28 cellular contexts compared by ENCODE assay signal in genomic region chr5:9632495-9632894, GRCh38. TPM values are rescaled to one million over a fixed set of nuclear protein-coding genes. Genes with fewer than 3 reads are reported as not detected.
A peak's percentile ranks its signal among the peaks of the same experiment; 100 is the strongest.
DNase-seq lines count a peak whose midpoint lies in the region; ATAC-seq, FAIRE-seq and TF ChIP-seq lines count a peak whose summit lies in the region.
"Had no signal": no experiment of that assay in that cellular context is flagged by ENCODE, and none has a peak within 500 bp of the region (broad histone marks: within the 10 kb centered on the region; RNA-seq: fewer than 3 reads in every experiment).

No MANE protein-coding gene starts in this region.

- TF ChIP-seq CTCF in GM12878 (IDR thresholded peaks at IDR 0.05 in 2 of 3, conservative IDR thresholded peaks at IDR 0.05 in 1 of 3; ENCODE audit: control insufficient read depth in 2 of 3, extremely low read depth in 1 of 3, insufficient read depth in 1 of 3, low read depth in 3 of 3, low read length in 3 of 3) = no peak

- intact Hi-C loops in GM12878 (cut with micrococcal nuclease; ENCODE audit: unreplicated experiment) = no loop called here

- no peak for DNase-seq in GM12891 (ENCODE audit: insufficient read length, low spot score)
- DNase-seq in MV-4-11 (lab: John Stamatoyannopoulos, UW) = peak; percentile 42
- DNase-seq in GM12878 (ENCODE audit: low read depth, low spot score) = no peak
- no peak for DNase-seq in middle frontal gyrus (ENCODE audit: extremely low spot score, low spot score)
- DNase-seq in NCI-H187 (lab: John Stamatoyannopoulos, UW) = no peak
- no peak for DNase-seq in stimulated activated CD8-positive, alpha-beta memory T cell treated with anti-CD3 and anti-CD28 coated beads, Interleukin-4, amount 100 ng/mL, for 48 hours
- DNase-seq: 8988T; ACHN; BE2C; C1 segment of cervical spinal cord; CD4-positive, alpha-beta memory T cell; CD4-positive, CD25-positive, alpha-beta regulatory T cell; CD8-positive, alpha-beta memory T cell; COR-L47; DMS 273 treated with DMSO at 0.1 percent for 48 hours; DMS153; DMS53; DMS79; DND-41; EL; GDM1 had no signal

- FAIRE-seq in GM12891 (lab: Jason Lieb, UNC) = no peak
- FAIRE-seq in GM12878 (lab: Jason Lieb, UNC) = no peak
- FAIRE-seq: A204.1, GM18507 had no signal

- no peak for TF ChIP-seq RAD21 in GM12878 (IDR thresholded peaks at IDR 0.05; ENCODE audit: insufficient read depth, low read depth, low read length)

- TF ChIP-seq POLR2A in GM12891 (IDR thresholded peaks at IDR 0.05; ENCODE audit: low read depth, low read length) = no peak
- no peak for TF ChIP-seq POLR2A in GM12878 (IDR thresholded peaks at IDR 0.05; ENCODE audit: low read depth, low read length)

- H3K36me3 ChIP-seq in GM12878 (ENCODE audit: control insufficient read depth in 2 of 2, insufficient read depth in 2 of 2, low read length in 1 of 2) = no peaks in the 10 kb centered on the region
- H3K36me3 ChIP-seq: BE2C, BLaER1 had no signal

- no peaks in the 10 kb centered on the region for H4K20me1 ChIP-seq in GM12878 (ENCODE audit: control insufficient read depth, insufficient read depth)
- H4K20me1 ChIP-seq: BLaER1 had no signal

- 3% methylated on average over 2 of the region's 2 CpGs for whole genome bisulfite sequencing in GM12878 (ENCODE audit: insufficient coverage, insufficient replicate concordance, low lambda C conversion rate, missing lambda C conversion rate)

- H3K79me2 ChIP-seq in GM12878 (ENCODE audit: control insufficient read depth, insufficient read depth, low read length) = no peaks in the 10 kb centered on the region

- no peak overlapping the region for H3K9ac ChIP-seq in GM12878 (ENCODE audit: control insufficient read depth, insufficient read depth, low read length)
- H3K9ac ChIP-seq: BLaER1 had no signal

- H3K4me3 ChIP-seq in GM12878 = no peak overlapping the region
- H3K4me3 ChIP-seq: BLaER1 had no signal

- POLR2A ChIA-PET in GM12878 (lab: Charles Lee) = no interaction called here

- CTCF ChIA-PET in GM12878 (lab: Yijun Ruan, JAX) = no interaction called here

- TF ChIP-seq EP300 in GM12878 (IDR thresholded peaks at IDR 0.05; ENCODE audit: borderline replicate concordance in 1 of 2, control insufficient read depth in 1 of 2, low read depth in 2 of 2, low read length in 2 of 2) = no peak

- SMC1A ChIA-PET in GM12878 (lab: Charles Lee; ENCODE audit: uncharacterized antibody, unreplicated experiment) = no interaction called here

- H3K27ac ChIP-seq in GM12878 (ENCODE audit: control insufficient read depth, insufficient read depth) = no peak overlapping the region
- H3K27ac ChIP-seq: BLaER1 had no signal

- H3K27me3 ChIP-seq in GM12878 (replicated peaks in 1 of 2; ENCODE audit: control insufficient read depth in 2 of 2, insufficient read depth in 2 of 2, low read length in 1 of 2) = no peaks in the 10 kb centered on the region
- H3K27me3 ChIP-seq: BE2C, BLaER1 had no signal

- no peak overlapping the region for H3K4me2 ChIP-seq in GM12878 (ENCODE audit: control insufficient read depth, insufficient read depth)
- H3K4me2 ChIP-seq: BLaER1 had no signal

- H3K4me1 ChIP-seq in GM12878 (ENCODE audit: control insufficient read depth, insufficient read depth, low read length) = no peaks in the 10 kb centered on the region
- H3K4me1 ChIP-seq: BLaER1 had no signal

- in situ Hi-C loops in GM12878 (cut with MboI) = no loop called here

- RAD21 ChIA-PET in GM12878 (lab: Charles Lee; ENCODE audit: unreplicated experiment) = no interaction called here

- no peak overlapping the region for H2AFZ ChIP-seq in GM12878 (ENCODE audit: control insufficient read depth, low read depth, low read length)

- ATAC-seq in GM12878 = no peak

- BruUV-seq in GM12878 (replicated peaks; lab: Mats Ljungman, UMichigan) = no TSS peak

- H3K9me3 ChIP-seq in GM12878 (replicated peaks; ENCODE audit: control insufficient read depth, insufficient read depth, low read length) = no peaks in the 10 kb centered on the region; the same call in 2 of the 3 replicates
- H3K9me3 ChIP-seq: BE2C had no signal

TF ChIP-seq in GM12891, 5 proteins besides CTCF, POLR2A, EP300 and RAD21:
- no peak for TF ChIP-seq PAX5 (IDR thresholded peaks at IDR 0.05; ENCODE audit: insufficient read depth, low read length, severe bottlenecking)
- peak; percentile 57 for TF ChIP-seq SPI1 (IDR thresholded peaks at IDR 0.05; ENCODE audit: low read depth, low read length)

TF ChIP-seq in GM12878, 131 proteins besides CTCF, POLR2A, EP300 and RAD21:
- no peak for TF ChIP-seq ZNF217 (IDR thresholded peaks at IDR 0.05)
- peak; percentile 71; the same call in 1 of the 2 replicates for TF ChIP-seq SPI1 (IDR thresholded peaks at IDR 0.05; ENCODE audit: borderline replicate concordance, insufficient read depth, low read depth, low read length)
TF ChIP-seq in GM12878: peak in this region for 1.

RNA-seq across cellular contexts. Expression of gene TAS2R1, which starts 2.3 kb away (rescaled TPM):
- not detected for polyA plus RNA-seq in GM12891 (2012; ENCODE audit: low read depth, missing spikeins)
- total RNA-seq in GM12878 (2013; cell fraction: nucleolus; rRNA removed) = 0.37 TPM in 1 of 2 replicates, not detected in the other
- total RNA-seq in GM12878 (2014; rRNA removed) (not detected in 2 replicates), GM12878 (2014; rRNA removed; fragmentation: Illumina TruSeq; extraction: Trizol) (not detected in 2 replicates), GM12878 (2021) (not detected in 2 replicates)
- not detected for polyA plus RNA-seq in GM12878 (2011; ENCODE audit: low read depth)
- polyA plus RNA-seq in GM12878 (2011; rRNA removed) (not detected in 2 replicates), GM12878 (2014; fragmentation: Illumina TruSeq; extraction: Trizol) (not detected in 2 replicates), GM12878 (2014; fragmentation: Nextera tagmentation; extraction: Ambion mirVana) (not detected), GM12878 (2014; rRNA removed) (not detected in 2 replicates), GM12878 (2016; fragmentation: Nextera tagmentation; extraction: Ambion mirVana) (not detected)
- not detected in 2 replicates for polyA plus RNA-seq in GM12878 (2011; cell fraction: cytosol; rRNA removed)
- polyA plus RNA-seq in GM12878 (2011; cell fraction: nucleus; rRNA removed) = not detected in 2 replicates
- not detected in 2 replicates for polyA plus RNA-seq in GM12878 (2012)
- polyA minus RNA-seq in GM12878 (2011; rRNA and poly(A)+ RNA removed) = not detected in 2 replicates
- not detected in 2 replicates for polyA minus RNA-seq in GM12878 (2011; cell fraction: cytosol; rRNA and poly(A)+ RNA removed)
- polyA minus RNA-seq in GM12878 (2011; cell fraction: nucleus; rRNA and poly(A)+ RNA removed) = not detected in 2 replicates
- total RNA-seq: A673; CD4-positive, alpha-beta memory T cell; CD4-positive, CD25-positive, alpha-beta regulatory T cell; CD8-positive, alpha-beta memory T cell; Daoy; G401 had no signal
- polyA plus RNA-seq: CD14-positive monocyte; CD4-positive, CD25-positive, alpha-beta regulatory T cell; CD8-positive, alpha-beta memory T cell had no signal
